20 cellular contexts compared by ENCODE assay signal in the genomic region with DNA sequence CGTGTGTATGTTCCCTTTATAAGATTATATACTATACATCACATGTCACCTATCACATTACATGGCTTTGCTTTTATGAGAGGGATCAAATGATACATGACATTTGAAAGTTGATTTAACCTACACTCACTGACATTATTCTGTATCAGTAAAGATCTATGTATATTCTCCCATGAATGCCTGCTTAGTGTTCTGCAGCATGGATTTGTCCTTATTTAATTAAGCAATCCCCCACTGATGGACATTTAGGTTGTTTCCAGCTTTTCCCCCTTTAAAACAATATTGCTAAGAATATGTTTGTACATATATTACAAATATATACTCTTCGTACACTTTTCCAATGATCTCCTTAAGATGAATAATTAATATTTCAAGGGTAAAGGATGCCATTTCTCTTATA.
"Had no signal": no experiment of that assay in that cellular context is flagged by ENCODE, and none has a peak within 500 bp of the region (broad histone marks: within the 10 kb centered on the region; RNA-seq: fewer than 3 reads in every experiment).

No MANE protein-coding gene starts in this region.

- ATAC-seq: esophagus mucosa, heart right ventricle, left lung, lower lobe of right lung, natural killer cell had no signal

- H3K4me3 ChIP-seq: left lung, lower lobe of right lung had no signal

- H3K27ac ChIP-seq: heart right ventricle, left lung, lower lobe of right lung, right atrium auricular region, sigmoid colon, skin epidermis, vagina had no signal

- H3K4me1 ChIP-seq: lower lobe of right lung had no signal

- H3K36me3 Mint-ChIP-seq: immature natural killer cell, memory B cell, mesothelial cell of epicardium had no signal

- DNase-seq: effector memory CD4-positive, alpha-beta T cell; heart right ventricle; hypothalamus; immature natural killer cell; left lung; lower lobe of right lung; natural killer cell; stimulated activated CD4-positive, alpha-beta T cell treated with anti-CD3 and anti-CD28 coated beads, Interleukin-2, amount 100 ng/mL, for 24 hours; stimulated activated naive CD4-positive, alpha-beta T cell; trophoblast cell had no signal

- FAIRE-seq: endometrium, frontal cortex, keratinocyte had no signal

- H3K9me3 Mint-ChIP-seq: mesothelial cell of epicardium, natural killer cell had no signal

- H3K4me1 Mint-ChIP-seq: immature natural killer cell, memory B cell, natural killer cell had no signal

- H3K4me3 Mint-ChIP-seq: immature natural killer cell, memory B cell, natural killer cell had no signal

- H3K27ac Mint-ChIP-seq: immature natural killer cell, memory B cell, mesothelial cell of epicardium, natural killer cell had no signal

- H3K36me3 ChIP-seq: heart right ventricle, left lung, lower lobe of right lung, right atrium auricular region, sigmoid colon, vagina had no signal

- H3K27me3 ChIP-seq: vagina had no signal

- H3K9me3 ChIP-seq: heart right ventricle, left lung, lower lobe of right lung, right atrium auricular region, sigmoid colon, vagina had no signal
